In the genomic region with DNA sequence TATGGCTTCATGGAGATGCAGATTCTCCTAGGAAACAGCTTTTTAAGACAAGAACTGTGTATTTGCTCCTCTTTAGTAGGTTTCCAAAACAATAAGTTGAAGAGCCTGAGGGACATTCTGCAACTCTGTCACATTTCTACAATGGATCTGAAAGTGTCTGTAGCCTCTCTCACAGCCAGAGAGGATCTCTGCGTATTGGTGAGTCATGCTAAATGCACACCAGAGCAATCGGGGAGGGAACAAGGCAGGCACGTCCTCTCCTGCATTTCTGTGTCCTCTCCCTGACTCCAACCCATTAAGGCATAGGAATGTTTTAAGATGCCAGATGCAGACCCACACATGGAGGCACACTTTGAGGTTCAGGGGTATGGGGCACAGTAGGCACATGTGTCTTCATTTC, we compare ENCODE assay signal across 16 cellular contexts.
A peak's percentile ranks its signal among the peaks of the same experiment; 100 is the strongest.
DNase-seq lines count a peak whose midpoint lies in the region; FAIRE-seq and TF ChIP-seq lines count a peak whose summit lies in the region.
"Had no signal": no experiment of that assay in that cellular context is flagged by ENCODE, and none has a peak within 500 bp of the region (broad histone marks: within the 10 kb centered on the region; RNA-seq: fewer than 3 reads in every experiment).

No MANE protein-coding gene starts in this region.

- no peaks in the 10 kb centered on the region for H3K79me2 ChIP-seq in GM23248 (ENCODE audit: insufficient read depth)

- H3K27ac ChIP-seq in GM23248 (no peak overlapping the region), kidney (ENCODE audit: low read depth in 2 of 2, low read length in 2 of 2) (no peak overlapping the region)

- in situ Hi-C loops in GM23248 (cut with MboI), result no loop called here

- FAIRE-seq in urothelium cell line (lab: Jason Lieb, UNC) (no peak), kidney (lab: Jason Lieb, UNC) (no peak)
- FAIRE-seq: GM19239 had no signal

- DNase-seq in GM23248 (peak; percentile 0), T1000 (lab: John Stamatoyannopoulos, UW) (peak; percentile 4), fibroblast of villous mesenchyme (ENCODE audit: low read depth) (peak; percentile 4), urothelium cell line (ENCODE audit: low spot score) (peak; percentile 55), SIG-M5 (lab: John Stamatoyannopoulos, UW) (no peak), kidney (no peak), NCI-H128 (lab: John Stamatoyannopoulos, UW; ENCODE audit: unreplicated experiment) (no peak)
- DNase-seq: activated CD4-positive, alpha-beta T cell treated with anti-CD3 and anti-CD28 coated beads for 4 hours; activated naive CD4-positive, alpha-beta T cell treated with anti-CD3 and anti-CD28 coated beads, Interleukin-2, amount 10 ng/mL, durations not matched to agents 7 days and 5 days; CD4-positive, alpha-beta memory T cell; erythroblast; GDM1; MM.1S; NCI-H2171; NCI-H82 had no signal

- H3K9ac ChIP-seq in GM23248, result no peak overlapping the region
- no peak overlapping the region for H3K9ac ChIP-seq in kidney (ENCODE audit: low read length in 2 of 2)

- intact Hi-C loops in kidney (cut with DNase I), result no loop called here

- no peaks in the 10 kb centered on the region for H3F3A ChIP-seq in GM23248 (ENCODE audit: insufficient read depth)

- H4K20me1 ChIP-seq in GM23248 (ENCODE audit: insufficient read depth), result no peaks in the 10 kb centered on the region

- H3K4me3 ChIP-seq in GM23248 (no peak overlapping the region), fibroblast of villous mesenchyme (ENCODE audit: low read depth, low read length) (no peak overlapping the region), kidney (ENCODE audit: low read length in 2 of 2) (no peak overlapping the region)

- H3K4me2 ChIP-seq in GM23248 (ENCODE audit: unreplicated experiment), result no peak overlapping the region

- no peaks in the 10 kb centered on the region for H3K9me2 ChIP-seq in GM23248 (ENCODE audit: insufficient read depth)

- H3K27me3 ChIP-seq in GM23248 (replicated peaks; ENCODE audit: insufficient read depth), result no peaks in the 10 kb centered on the region

- no peaks in the 10 kb centered on the region for H3K9me3 ChIP-seq in GM23248 (ENCODE audit: low read depth)
- H3K9me3 ChIP-seq in kidney (ENCODE audit: control insufficient read depth in 1 of 2, low read length in 2 of 2), result no peaks in the 10 kb centered on the region

- no peak overlapping the region for H2AFZ ChIP-seq in GM23248

- TF ChIP-seq CTCF in fibroblast of villous mesenchyme (IDR thresholded peaks at IDR 0.05; ENCODE audit: insufficient read depth, low read depth, low read length), result no peak
- no peak for TF ChIP-seq CTCF in kidney (IDR thresholded peaks at IDR 0.05; ENCODE audit: borderline replicate concordance, extremely low read depth, insufficient read depth)

- H3K36me3 ChIP-seq in GM23248 (ENCODE audit: low read depth), result no peaks in the 10 kb centered on the region
- no peaks in the 10 kb centered on the region for H3K36me3 ChIP-seq in kidney (ENCODE audit: control insufficient read depth in 1 of 2, insufficient read depth in 2 of 2, low read length in 2 of 2)

- 12 to 20% methylated on average over 3 of the region's 3 CpGs for WGBS in GM23248 (ENCODE audit: low coverage in 1 of 2, low lambda C conversion rate in 2 of 2, missing lambda C conversion rate in 2 of 2), 2 experiments

- no peaks in the 10 kb centered on the region for H3K4me1 ChIP-seq in GM23248 (ENCODE audit: insufficient read depth)
- H3K4me1 ChIP-seq in kidney (ENCODE audit: control insufficient read depth in 1 of 2, insufficient read depth in 1 of 2, low read depth in 1 of 2, low read length in 2 of 2), result no peaks in the 10 kb centered on the region

Comparison
In these comparisons a context has a peak if more than half of its experiments do, and no peak if none do; other contexts are left out.
1. DNase-seq: peak in GM23248 (single experiment), T1000 (single experiment), fibroblast of villous mesenchyme (single experiment) and urothelium cell line (single experiment); none in SIG-M5 (single experiment), kidney (single experiment) and NCI-H128 (single experiment).